In genomic region chr3:53072653-53073552, GRCh38 we compare ENCODE assay signal across 8 cellular contexts. TPM values are rescaled to one million over a fixed set of nuclear protein-coding genes. Genes with fewer than 3 reads are reported as not detected.
A peak's percentile ranks its signal among the peaks of the same experiment; 100 is the strongest.
DNase-seq lines count a peak whose midpoint lies in the region; ATAC-seq and TF ChIP-seq lines count a peak whose summit lies in the region.

No MANE protein-coding gene starts in this region.

- intact Hi-C loops in heart left ventricle (cut with DNase I): loop anchor here (1.0 to 10.0 kb wide), 14 partner anchors 131 to 331 kb away; partner anchors contain the start of genes ITIH1 (in 1 of the 10) and NEK4 (in 1 of the 10)
- intact Hi-C loops in posterior cingulate gyrus (cut with DNase I): loop anchor here (2.0 to 5.0 kb wide), 2 partner anchors 222 to 331 kb away; no protein-coding TSS in a partner anchor

- no peaks in the 10 kb centered on the region for H3K36me3 Mint-ChIP-seq in activated naive CD4-positive, alpha-beta T cell treated with anti-CD3 and anti-CD28 coated beads, Interleukin-2, amount 50 U/mL, for 72 hours
- no peaks in the 10 kb centered on the region for H3K36me3 Mint-ChIP-seq in type B pancreatic cell

- no peaks in the 10 kb centered on the region for H3K9me3 Mint-ChIP-seq in activated naive CD4-positive, alpha-beta T cell treated with anti-CD3 and anti-CD28 coated beads, Interleukin-2, amount 50 U/mL, for 72 hours
- no peaks in the 10 kb centered on the region for H3K9me3 Mint-ChIP-seq in type B pancreatic cell

- H3K79me2 ChIP-seq in Loucy (ENCODE audit: insufficient read depth, low read length): no peaks in the 10 kb centered on the region
- H3K79me2 ChIP-seq in SK-N-SH (ENCODE audit: insufficient read depth): no peaks in the 10 kb centered on the region

- no peak overlapping the region; a peak in 1 of 4 replicates for H3K27ac ChIP-seq in SK-N-SH (ENCODE audit: low read depth in 2 of 2, low read length in 1 of 2)
- H3K27ac ChIP-seq in heart left ventricle: peak overlapping the region in 10 of 12 donors; percentile 19 to 75 (median 64)

- 27% methylated on average over 16 of the region's 32 CpGs for WGBS in SK-N-SH (ENCODE audit: low lambda C conversion rate)
- WGBS in heart left ventricle, 4 donors: 10 to 23% (median 14%) methylated on average over 30 to 32 of the region's 32 CpGs

- H3K4me3 Mint-ChIP-seq in type B pancreatic cell: peak overlapping the region; percentile 71

- H3K9me2 ChIP-seq in Loucy (replicated peaks; ENCODE audit: low read depth, low read length) (no peaks in the 10 kb centered on the region), SK-N-SH (no peaks in the 10 kb centered on the region)

- ATAC-seq in activated naive CD4-positive, alpha-beta T cell treated with anti-CD3 and anti-CD28 coated beads, Interleukin-2, amount 50 U/mL, for 72 hours: peak; percentile 90 to 96
- peak; percentile 92 to 96 (median 94) for ATAC-seq in heart left ventricle

- TF ChIP-seq CTCF in Loucy (conservative IDR thresholded peaks at IDR 0.05; ENCODE audit: low read length) (peak; percentile 91), SK-N-SH (IDR thresholded peaks at IDR 0.05) (peak; percentile 87), heart left ventricle (IDR thresholded peaks at IDR 0.05) (peak; percentile 91 to 99 (median 93)), type B pancreatic cell (conservative IDR thresholded peaks at IDR 0.05) (peak; percentile 98)

- H3K27ac Mint-ChIP-seq in activated naive CD4-positive, alpha-beta T cell treated with anti-CD3 and anti-CD28 coated beads, Interleukin-2, amount 50 U/mL, for 72 hours: peak overlapping the region; percentile 89 to 96
- H3K27ac Mint-ChIP-seq in type B pancreatic cell: no peak overlapping the region

- H3K27me3 Mint-ChIP-seq in type B pancreatic cell: peaks cover 7% of the 10 kb centered on the region

- POLR2A ChIA-PET in SK-N-SH (lab: Yijun Ruan, JAX): no interaction called here

- H2AFZ ChIP-seq in Loucy (ENCODE audit: low read length): peak overlapping the region; percentile 97
- peak overlapping the region; percentile 68 for H2AFZ ChIP-seq in SK-N-SH (ENCODE audit: low read depth)

- TF ChIP-seq EP300 in SK-N-SH (IDR thresholded peaks at IDR 0.05; ENCODE audit: borderline replicate concordance in 1 of 2, low read depth in 1 of 2, low read length in 1 of 2): no peak

- H3K4me3 ChIP-seq in H7 (ENCODE audit: insufficient read depth, low read depth, low read length) (peak overlapping the region; percentile 44), Loucy (ENCODE audit: low read length, poor library complexity, severe bottlenecking) (peak overlapping the region; percentile 70), SK-N-SH (ENCODE audit: low read depth in 2 of 2, low read length in 1 of 2) (peak overlapping the region in 1 of 2 experiments; percentile 30; a peak in 1 of 4 replicates), heart left ventricle (peak overlapping the region; percentile 45 to 77 (median 66))

- H3K27me3 ChIP-seq in H7 (ENCODE audit: control insufficient read depth, insufficient read depth, low read length): no peaks in the 10 kb centered on the region
- H3K27me3 ChIP-seq in Loucy (ENCODE audit: insufficient read depth, low read length, poor library complexity, severe bottlenecking): no peaks in the 10 kb centered on the region
- H3K27me3 ChIP-seq in SK-N-SH (ENCODE audit: insufficient read depth): no peaks in the 10 kb centered on the region
- H3K27me3 ChIP-seq in heart left ventricle: no peaks in the 10 kb centered on the region

- H3K4me1 Mint-ChIP-seq in type B pancreatic cell (ENCODE audit: unreplicated experiment): peaks cover 7% of the 10 kb centered on the region

- H3K4me1 ChIP-seq in Loucy (ENCODE audit: insufficient read depth, low read length, poor library complexity, severe bottlenecking) (peaks cover 10% of the 10 kb centered on the region), SK-N-SH (ENCODE audit: control insufficient read depth in 1 of 2, insufficient read depth in 2 of 2, low read depth in 1 of 2, low read length in 1 of 2) (peaks cover 0 to 26% of the 10 kb centered on the region in 2 experiments; a peak in 1 of 4 replicates), heart left ventricle (peaks cover 0 to 19% (median 12%) of the 10 kb centered on the region in 12 donors)

- no peaks in the 10 kb centered on the region for H4K20me1 ChIP-seq in Loucy (ENCODE audit: insufficient read depth, low read length, poor library complexity, severe bottlenecking)
- H4K20me1 ChIP-seq in SK-N-SH (ENCODE audit: insufficient read depth): no peaks in the 10 kb centered on the region

- H3K9me3 ChIP-seq in Loucy (ENCODE audit: insufficient read depth, low read depth, low read length) (no peaks in the 10 kb centered on the region), SK-N-SH (no peaks in the 10 kb centered on the region), heart left ventricle (no peaks in the 10 kb centered on the region)

- H3K4me2 ChIP-seq in Loucy (ENCODE audit: low read depth, low read length, poor library complexity, severe bottlenecking) (peak overlapping the region; percentile 85), SK-N-SH (peak overlapping the region; percentile 56)

- H3F3A ChIP-seq in Loucy (ENCODE audit: low read depth): no peaks in the 10 kb centered on the region
- H3F3A ChIP-seq in SK-N-SH (replicated peaks; ENCODE audit: insufficient read depth): no peaks in the 10 kb centered on the region

- H3K9ac ChIP-seq in Loucy (ENCODE audit: low read depth, low read length, poor library complexity, severe bottlenecking) (peak overlapping the region; percentile 55), SK-N-SH (no peak overlapping the region)

- DNase-seq in GF-D8 (lab: John Stamatoyannopoulos, UW): peak; percentile 58
- DNase-seq in H7: peak; percentile 93
- DNase-seq in SK-N-SH: peak; percentile 88
- DNase-seq in activated naive CD4-positive, alpha-beta T cell treated with anti-CD3 and anti-CD28 coated beads, Interleukin-2, amount 50 U/mL, for 72 hours (ENCODE audit: low spot score in 2 of 2): peak; percentile 88 to 90
- peak; percentile 81 to 93 (median 87) for DNase-seq in heart left ventricle
- peak; percentile 51 to 97 (median 82) for DNase-seq in posterior cingulate gyrus
- peak; percentile 87 for DNase-seq in type B pancreatic cell (ENCODE audit: extremely low spot score, unreplicated experiment)

- TF ChIP-seq RAD21 in SK-N-SH (IDR thresholded peaks at IDR 0.05; ENCODE audit: low read length): peak; percentile 88

- CTCF ChIA-PET in SK-N-SH (lab: Yijun Ruan, JAX): interaction anchor here (0.6 to 7.5 kb wide), 27 partner anchors 8 to 336 kb away, joined by 3 to 73 read pairs (median 3); partner anchors contain the start of gene SFMBT1

- no peak for TF ChIP-seq POLR2A in heart left ventricle (IDR thresholded peaks at IDR 0.05)

- H3K36me3 ChIP-seq in H7 (replicated peaks; ENCODE audit: control insufficient read depth, insufficient read depth, low read length) (no peaks in the 10 kb centered on the region), Loucy (ENCODE audit: insufficient read depth, low read length) (no peaks in the 10 kb centered on the region), SK-N-SH (replicated peaks in 1 of 2; ENCODE audit: control insufficient read depth in 1 of 2, insufficient read depth in 2 of 2, low read length in 1 of 2) (no peaks in the 10 kb centered on the region), heart left ventricle (no peaks in the 10 kb centered on the region)

TF ChIP-seq in SK-N-SH, 30 proteins besides CTCF, POLR2A, EP300 and RAD21 (continues in another document):
- 0 out of 2 replicates have a peak, but pooled peaks have one; percentile 48 for TF ChIP-seq RCOR1 (IDR thresholded peaks at IDR 0.05; ENCODE audit: low read length)
- no peak for TF ChIP-seq TAF1 (IDR thresholded peaks at IDR 0.05; ENCODE audit: borderline replicate concordance, low read depth, low read length)
- no peak for TF ChIP-seq YY1 (IDR thresholded peaks at IDR 0.05; ENCODE audit: low read depth)
- TF ChIP-seq PBX3 (IDR thresholded peaks at IDR 0.05): 0 out of 2 replicates have a peak, but pooled peaks have one; percentile 18
- no peak for TF ChIP-seq RFX5 (IDR thresholded peaks at IDR 0.05; ENCODE audit: low read length)
- peak; percentile 83 for TF ChIP-seq SMC3 (IDR thresholded peaks at IDR 0.05; ENCODE audit: low read depth, low read length)
- TF ChIP-seq CHD2 (IDR thresholded peaks at IDR 0.05; ENCODE audit: low read length, partially characterized antibody): peak; percentile 49
- TF ChIP-seq GATA2 (CRISPR knock-in tag; IDR thresholded peaks at IDR 0.05): no peak

RNA-seq across cellular contexts. Expression of gene SFMBT1, which starts 27.0 kb away (rescaled TPM):
- 12.9 and 22.2 TPM in 2 replicates for total RNA-seq in H7 (2014; rRNA removed; shearing (Covaris generic))
- polyA plus RNA-seq in SK-N-SH (2012; rRNA removed) (0.62 and 0.72 TPM in 2 replicates), heart left ventricle (1 to 10 TPM; 3.4 to 9.6 TPM)
- 0.93 and 1.4 TPM in 2 replicates for polyA plus RNA-seq in SK-N-SH (2012; cell fraction: cytosol; rRNA removed)
- 1.00 and 1.3 TPM in 2 replicates for polyA plus RNA-seq in SK-N-SH (2012; cell fraction: nucleus; rRNA removed)
- 10 to 100 TPM; 19.6 to 23.3 TPM for total RNA-seq in activated naive CD4-positive, alpha-beta T cell treated with anti-CD3 and anti-CD28 coated beads, Interleukin-2, amount 50 U/mL, for 72 hours
- total RNA-seq in heart left ventricle (10 to 100 TPM; 13.7 to 18.8 (median 15.5) TPM), type B pancreatic cell (ENCODE audit: low replicate concordance) (9.8 and 10.7 TPM in 2 replicates)

RNA-seq across cellular contexts. Expression of gene RFT1, which starts 57.3 kb away (rescaled TPM):
- total RNA-seq in H7 (2014; rRNA removed; shearing (Covaris generic)): 9.5 and 10.4 TPM in 2 replicates
- polyA plus RNA-seq in SK-N-SH (2012; rRNA removed) (13.8 and 22.9 TPM in 2 replicates), heart left ventricle (1 to 10 TPM; 5.0 to 9.3 TPM)
- 13.3 and 17.1 TPM in 2 replicates for polyA plus RNA-seq in SK-N-SH (2012; cell fraction: cytosol; rRNA removed)
- polyA plus RNA-seq in SK-N-SH (2012; cell fraction: nucleus; rRNA removed): 11.7 and 14.6 TPM in 2 replicates
- 10 to 100 TPM; 19.5 to 38.3 TPM for total RNA-seq in activated naive CD4-positive, alpha-beta T cell treated with anti-CD3 and anti-CD28 coated beads, Interleukin-2, amount 50 U/mL, for 72 hours
- total RNA-seq in heart left ventricle (10 to 100 TPM in 3 of 9 donors, 1 to 10 TPM in 6; 5.4 to 16.2 (median 8.8) TPM), type B pancreatic cell (ENCODE audit: low replicate concordance) (23.4 and 31.0 TPM in 2 replicates)

Comparison
In these comparisons a context has a peak if more than half of its experiments do, and no peak if none do; other contexts are left out.
1. H3K27ac ChIP-seq: peak in heart left ventricle (10 of 12); none in SK-N-SH (0 of 2).
2. Peak in every context shown above with its lines, with median percentiles within 50 percentile points of each other: DNase-seq and CTCF ChIP-seq.